ENCODE assay signal across 17 cellular contexts in genomic region chr19:6242677-6243076, GRCh38. TPM values are rescaled to one million over a fixed set of nuclear protein-coding genes. Genes with fewer than 3 reads are reported as not detected.
DNase-seq lines count a peak whose midpoint lies in the region; ATAC-seq and TF ChIP-seq lines count a peak whose summit lies in the region.
"Had no signal": no experiment of that assay in that cellular context is flagged by ENCODE, and none has a peak within 500 bp of the region (broad histone marks: within the 10 kb centered on the region; RNA-seq: fewer than 3 reads in every experiment).

No MANE protein-coding gene starts in this region.

- H3K4me3 ChIP-seq in breast epithelium (peak overlapping the region in 1 of 3 donors; percentile 20), mammary epithelial cell (replicated peaks in 1 of 3; ENCODE audit: insufficient read depth in 1 of 3, low read depth in 2 of 3, low read length in 3 of 3) (no peak overlapping the region), lower lobe of right lung (no peak overlapping the region), suprapubic skin (no peak overlapping the region)
- H3K4me3 ChIP-seq: cardiac muscle cell had no signal

- H3K36me3 Mint-ChIP-seq in activated T-helper 17 cell treated with anti-CD3 and anti-CD28 coated beads, Interleukin-2, amount 50 U/mL, for 72 hours (ENCODE audit: low read depth): peaks cover 16% of the 10 kb centered on the region

- H3K4me2 ChIP-seq in mammary epithelial cell (ENCODE audit: insufficient read depth, low read depth, low read length): no peak overlapping the region

- dilution Hi-C loops in mammary epithelial cell (cut with HindIII; ENCODE audit: low sequenced_read_pairs): no loop called here

- ATAC-seq in activated T-helper 17 cell treated with anti-CD3 and anti-CD28 coated beads, Interleukin-2, amount 50 U/mL, for 72 hours (replicated peaks): no peak
- ATAC-seq in lower lobe of right lung (no peak), HG03565 (IDR thresholded peaks at IDR 0.05; ENCODE audit: unreplicated experiment) (no peak)
- ATAC-seq: activated CD4-positive, CD25-positive, alpha-beta regulatory T cell treated with anti-CD3 and anti-CD28 coated beads, Interleukin-2, amount 50 U/mL, for 24 hours; left lobe of liver; T-helper 17 cell had no signal

- peaks cover 9 to 52% of the 10 kb centered on the region in 2 donors for H3K4me1 ChIP-seq in breast epithelium
- peaks cover 29% of the 10 kb centered on the region for H3K4me1 ChIP-seq in mammary epithelial cell (ENCODE audit: insufficient read depth, low read length)
- peaks cover 64% of the 10 kb centered on the region for H3K4me1 ChIP-seq in lower lobe of right lung
- peaks cover 59% of the 10 kb centered on the region for H3K4me1 ChIP-seq in suprapubic skin
- H3K4me1 ChIP-seq: Caco-2 had no signal

- peaks cover 4% of the 10 kb centered on the region for H4K20me1 ChIP-seq in mammary epithelial cell (ENCODE audit: insufficient read depth, low read length)

- intact Hi-C loops in breast epithelium (cut with DNase I; ENCODE audit: low total_unique reads): no loop called here
- intact Hi-C loops in mammary epithelial cell (cut with micrococcal nuclease): no loop called here
- intact Hi-C loops in lower lobe of right lung (cut with DNase I): no loop called here

- no peak overlapping the region for H3K4me3 Mint-ChIP-seq in activated T-helper 17 cell treated with anti-CD3 and anti-CD28 coated beads, Interleukin-2, amount 50 U/mL, for 72 hours
- H3K4me3 Mint-ChIP-seq: activated naive CD8-positive, alpha-beta T cell; stimulated activated naive CD8-positive, alpha-beta T cell treated with anti-CD3 and anti-CD28 coated beads, Interleukin-15, Interleukin-2, amounts not matched to agents 100 ng/mL and 50 ng/mL, for 24 hours had no signal

- H3K27me3 ChIP-seq in breast epithelium (no peaks in the 10 kb centered on the region), mammary epithelial cell (ENCODE audit: insufficient read depth, low read length) (no peaks in the 10 kb centered on the region), lower lobe of right lung (ENCODE audit: low read depth) (no peaks in the 10 kb centered on the region), suprapubic skin (no peaks in the 10 kb centered on the region)
- H3K27me3 ChIP-seq: cardiac muscle cell had no signal

- TF ChIP-seq CTCF in breast epithelium (IDR thresholded peaks at IDR 0.05) (no peak), mammary epithelial cell (conservative IDR thresholded peaks at IDR 0.05 in 1 of 2, IDR thresholded peaks at IDR 0.05 in 1 of 2; ENCODE audit: extremely low read depth in 1 of 2, insufficient read depth in 1 of 2, low read depth in 1 of 2, low read length in 2 of 2) (no peak), lower lobe of right lung (IDR thresholded peaks at IDR 0.05) (no peak), suprapubic skin (IDR thresholded peaks at IDR 0.05) (no peak)

- H3K9me3 ChIP-seq in breast epithelium (no peaks in the 10 kb centered on the region), mammary epithelial cell (replicated peaks; ENCODE audit: insufficient read depth, low read length) (no peaks in the 10 kb centered on the region), lower lobe of right lung (no peaks in the 10 kb centered on the region), suprapubic skin (no peaks in the 10 kb centered on the region)
- H3K9me3 ChIP-seq: Caco-2 had no signal

- WGBS in mammary epithelial cell (ENCODE audit: low coverage, missing lambda C conversion rate): 74% methylated on average over 9 of the region's 10 CpGs
- WGBS in suprapubic skin: 71% methylated on average over 9 of the region's 10 CpGs

- H3K79me2 ChIP-seq in mammary epithelial cell (ENCODE audit: insufficient read depth, low read length): peaks cover 79% of the 10 kb centered on the region

- in situ Hi-C loops in mammary epithelial cell (cut with MboI; ENCODE audit: low sequenced_read_pairs in 2 of 2): no loop called here

- no peak for TF ChIP-seq EP300 in suprapubic skin (IDR thresholded peaks at IDR 0.05)

- H3K4me1 Mint-ChIP-seq in activated T-helper 17 cell treated with anti-CD3 and anti-CD28 coated beads, Interleukin-2, amount 50 U/mL, for 72 hours: peaks cover 37% of the 10 kb centered on the region

- no peaks in the 10 kb centered on the region for H3K36me3 ChIP-seq in breast epithelium
- no peaks in the 10 kb centered on the region for H3K36me3 ChIP-seq in mammary epithelial cell (ENCODE audit: insufficient read depth, low read length)
- peaks cover 6% of the 10 kb centered on the region for H3K36me3 ChIP-seq in lower lobe of right lung
- no peaks in the 10 kb centered on the region for H3K36me3 ChIP-seq in suprapubic skin

- H3K9ac ChIP-seq in mammary epithelial cell (ENCODE audit: insufficient read depth, low read length): no peak overlapping the region

- H2AFZ ChIP-seq in mammary epithelial cell (ENCODE audit: low read depth, low read length): no peak overlapping the region

- H3K27ac Mint-ChIP-seq in activated T-helper 17 cell treated with anti-CD3 and anti-CD28 coated beads, Interleukin-2, amount 50 U/mL, for 72 hours: peak overlapping the region; percentile 46

- H3K9me3 Mint-ChIP-seq in activated T-helper 17 cell treated with anti-CD3 and anti-CD28 coated beads, Interleukin-2, amount 50 U/mL, for 72 hours: no peaks in the 10 kb centered on the region
- H3K9me3 Mint-ChIP-seq: stimulated activated naive CD8-positive, alpha-beta T cell treated with anti-CD3 and anti-CD28 coated beads, Interleukin-15, Interleukin-2, amounts not matched to agents 100 ng/mL and 50 ng/mL, for 24 hours had no signal

- CTCF ChIA-PET in mammary epithelial cell (lab: Charles Lee; ENCODE audit: low non-redundant PET): no interaction called here

- DNase-seq in breast epithelium (ENCODE audit: low spot score in 2 of 2) (no peak), mammary epithelial cell (no peak), lower lobe of right lung (peak; percentile 29), suprapubic skin (ENCODE audit: low spot score in 2 of 2) (peak in 1 of 2 donors; percentile 55), GM03348 (ENCODE audit: low spot score) (no peak)
- DNase-seq in activated CD4-positive, alpha-beta T cell treated with anti-CD3 and anti-CD28 coated beads for 1 hour: no peak
- DNase-seq: Caco-2, NCI-H1436 treated with DMSO at 0.1 percent for 48 hours, NCI-H446 treated with DMSO at 0.1 percent for 48 hours, T-helper 17 cell had no signal

- BruUV-seq in mammary epithelial cell (replicated peaks; lab: Mats Ljungman, UMichigan): no TSS peak

- H3K27ac ChIP-seq in breast epithelium (peak overlapping the region; percentile 30 to 69), mammary epithelial cell (ENCODE audit: insufficient read depth, low read depth, low read length) (no peak overlapping the region), lower lobe of right lung (no peak overlapping the region), suprapubic skin (peak overlapping the region; percentile 10)
- H3K27ac ChIP-seq: cardiac muscle cell had no signal

- TF ChIP-seq POLR2A in breast epithelium (IDR thresholded peaks at IDR 0.05) (no peak), suprapubic skin (IDR thresholded peaks at IDR 0.05) (no peak)

- H3K27me3 Mint-ChIP-seq in activated T-helper 17 cell treated with anti-CD3 and anti-CD28 coated beads, Interleukin-2, amount 50 U/mL, for 72 hours: no peaks in the 10 kb centered on the region
- H3K27me3 Mint-ChIP-seq: activated naive CD8-positive, alpha-beta T cell; stimulated activated naive CD8-positive, alpha-beta T cell treated with anti-CD3 and anti-CD28 coated beads, Interleukin-15, Interleukin-2, amounts not matched to agents 100 ng/mL and 50 ng/mL, for 24 hours; T-helper 17 cell had no signal

RNA-seq across cellular contexts. Expression of gene MLLT1, which starts 37.1 kb away (rescaled TPM):
- total RNA-seq in breast epithelium: 10 to 100 TPM; 13.6 to 16.4 (median 13.8) TPM
- 10 to 100 TPM in 1 of 2 donors, 1 to 10 TPM in 1; 5.8 to 45.4 TPM for total RNA-seq in mammary epithelial cell
- polyA plus RNA-seq in mammary epithelial cell: 16.9 TPM
- 14.5 TPM for polyA minus RNA-seq in mammary epithelial cell
- 10 to 100 TPM; 31.3 to 51.8 TPM for total RNA-seq in activated T-helper 17 cell treated with anti-CD3 and anti-CD28 coated beads, Interleukin-2, amount 50 U/mL, for 72 hours
- 61.9 TPM for total RNA-seq in lower lobe of right lung
- 10 to 100 TPM; 16.0 to 29.0 (median 22.7) TPM for total RNA-seq in suprapubic skin

Comparison
In these comparisons a context has a peak if more than half of its experiments do, and no peak if none do; other contexts are left out.
1. H3K27ac ChIP-seq: peak in breast epithelium (2 of 2) and suprapubic skin (single experiment); none in mammary epithelial cell (single experiment) and lower lobe of right lung (single experiment).